8 cellular contexts compared by ENCODE assay signal in the genomic region with DNA sequence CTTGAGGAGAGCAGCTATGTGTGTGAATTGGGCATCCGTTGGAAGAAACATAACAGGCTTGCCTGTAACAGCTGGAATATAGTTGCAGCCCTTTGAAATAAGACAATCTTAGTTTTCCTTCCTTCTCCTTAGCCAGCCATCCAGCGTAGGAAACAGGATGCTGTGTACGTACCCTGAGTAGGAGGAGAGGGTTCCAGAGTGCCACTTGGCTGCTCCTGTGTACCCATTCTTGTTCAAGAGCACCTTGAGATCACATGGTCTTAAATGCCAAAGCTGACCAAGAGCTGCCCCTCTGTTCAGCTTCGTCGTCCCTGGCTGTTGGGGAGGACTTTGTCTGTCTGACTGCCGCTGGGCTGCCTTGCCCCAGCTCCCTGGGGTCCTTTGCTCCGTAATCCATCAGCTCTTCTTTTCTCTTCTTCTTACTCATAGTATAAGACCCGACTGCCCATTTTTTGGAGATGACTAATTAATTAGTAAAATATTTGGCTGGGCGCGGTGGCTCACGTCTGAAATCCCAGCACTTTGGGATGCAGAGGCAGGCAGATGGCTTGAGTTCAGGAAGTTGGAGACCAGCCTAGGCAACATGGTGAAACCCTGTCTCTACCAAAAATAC. TPM values are rescaled to one million over a fixed set of nuclear protein-coding genes. Genes with fewer than 3 reads are reported as not detected.
DNase-seq lines count a peak whose midpoint lies in the region; ATAC-seq and TF ChIP-seq lines count a peak whose summit lies in the region.

No MANE protein-coding gene starts in this region.

- no peak for TF ChIP-seq POLR2A in transverse colon (IDR thresholded peaks at IDR 0.05)

- no peaks in the 10 kb centered on the region for H3K9me3 Mint-ChIP-seq in activated naive CD8-positive, alpha-beta T cell treated with anti-CD3 and anti-CD28 coated beads, Interleukin-2, amount 50 U/mL, for 24 hours
- no peaks in the 10 kb centered on the region for H3K9me3 Mint-ChIP-seq in activated naive CD8-positive, alpha-beta T cell treated with anti-CD3 and anti-CD28 coated beads for 36 hours
- H3K9me3 Mint-ChIP-seq in activated naive CD4-positive, alpha-beta T cell treated with anti-CD3 and anti-CD28 coated beads for 36 hours, result no peaks in the 10 kb centered on the region

- H3K9me3 ChIP-seq in transverse colon, result no peaks in the 10 kb centered on the region

- intact Hi-C loops in transverse colon (cut with DNase I; ENCODE audit: low total_unique reads), result loop anchor here (5.0 kb wide), 1 partner anchor 49 kb away; the partner anchor contains the start of gene RREB1
- intact Hi-C loops in activated naive CD4-positive, alpha-beta T cell treated with anti-CD3 and anti-CD28 coated beads for 36 hours (cut with micrococcal nuclease), result no loop called here

- no peak for TF ChIP-seq CTCF in transverse colon (IDR thresholded peaks at IDR 0.05)

- no peak overlapping the region for H3K4me3 ChIP-seq in transverse colon

- H3K27ac ChIP-seq in transverse colon, result peak overlapping the region; percentile 52 to 66 (median 60)

- peak overlapping the region; percentile 55 for H3K27ac Mint-ChIP-seq in activated naive CD8-positive, alpha-beta T cell treated with anti-CD3 and anti-CD28 coated beads, Interleukin-2, amount 50 U/mL, for 24 hours
- no peak overlapping the region for H3K27ac Mint-ChIP-seq in activated naive CD8-positive, alpha-beta T cell treated with anti-CD3 and anti-CD28 coated beads for 36 hours
- no peak overlapping the region for H3K27ac Mint-ChIP-seq in activated naive CD4-positive, alpha-beta T cell treated with anti-CD3 and anti-CD28 coated beads for 36 hours

- H3K36me3 ChIP-seq in transverse colon, result no peaks in the 10 kb centered on the region

- no peaks in the 10 kb centered on the region for H3K27me3 ChIP-seq in transverse colon

- H3K36me3 Mint-ChIP-seq in activated naive CD8-positive, alpha-beta T cell treated with anti-CD3 and anti-CD28 coated beads, Interleukin-2, amount 50 U/mL, for 24 hours (ENCODE audit: low read depth), result peaks cover 9% of the 10 kb centered on the region
- H3K36me3 Mint-ChIP-seq in activated naive CD8-positive, alpha-beta T cell treated with anti-CD3 and anti-CD28 coated beads for 36 hours, result peaks cover 11% of the 10 kb centered on the region
- H3K36me3 Mint-ChIP-seq in activated naive CD4-positive, alpha-beta T cell treated with anti-CD3 and anti-CD28 coated beads for 36 hours (ENCODE audit: low read depth), result peaks cover 2% of the 10 kb centered on the region

- WGBS in transverse colon (ENCODE audit: low coverage in 1 of 2), 2 donors, result 74 to 80% methylated on average over 2 to 11 of the region's 11 CpGs

- in situ Hi-C loops in transverse colon (cut with MboI; ENCODE audit: low pct_ligation_motif_present in 1 of 4, low pct_unique_long_range_greater_than_20kb in 1 of 4, low sequenced_read_pairs in 3 of 4), result no loop called here

- CTCF ChIA-PET in activated naive CD4-positive, alpha-beta T cell treated with anti-CD3 and anti-CD28 coated beads for 36 hours (lab: Charles Lee), result interaction anchor here (1.2 kb wide), 1 partner anchor 10 kb away, joined by 4 read pairs; no protein-coding TSS in a partner anchor

- no peak overlapping the region for H3K4me3 Mint-ChIP-seq in activated naive CD8-positive, alpha-beta T cell treated with anti-CD3 and anti-CD28 coated beads, Interleukin-2, amount 50 U/mL, for 24 hours
- H3K4me3 Mint-ChIP-seq in activated naive CD8-positive, alpha-beta T cell treated with anti-CD3 and anti-CD28 coated beads for 36 hours, result no peak overlapping the region
- no peak overlapping the region for H3K4me3 Mint-ChIP-seq in activated naive CD4-positive, alpha-beta T cell treated with anti-CD3 and anti-CD28 coated beads for 36 hours

- H3K27me3 Mint-ChIP-seq in activated naive CD8-positive, alpha-beta T cell treated with anti-CD3 and anti-CD28 coated beads, Interleukin-2, amount 50 U/mL, for 24 hours, result no peaks in the 10 kb centered on the region
- H3K27me3 Mint-ChIP-seq in activated naive CD8-positive, alpha-beta T cell treated with anti-CD3 and anti-CD28 coated beads for 36 hours, result no peaks in the 10 kb centered on the region
- H3K27me3 Mint-ChIP-seq in activated naive CD4-positive, alpha-beta T cell treated with anti-CD3 and anti-CD28 coated beads for 36 hours (ENCODE audit: low read depth), result no peaks in the 10 kb centered on the region

- H3K4me1 ChIP-seq in transverse colon, result peaks cover 50 to 98% (median 69%) of the 10 kb centered on the region in 4 donors

- no peak for ATAC-seq in activated naive CD8-positive, alpha-beta T cell treated with anti-CD3 and anti-CD28 coated beads, Interleukin-2, amount 50 U/mL, for 24 hours
- no peak for ATAC-seq in HG03280 (IDR thresholded peaks at IDR 0.05; ENCODE audit: unreplicated experiment)

- no peak for TF ChIP-seq EP300 in transverse colon (IDR thresholded peaks at IDR 0.05; ENCODE audit: low read depth)

- no peak for DNase-seq in activated naive CD8-positive, alpha-beta T cell treated with anti-CD3 and anti-CD28 coated beads, Interleukin-2, amount 50 U/mL, for 24 hours
- no peak for DNase-seq in activated naive CD8-positive, alpha-beta T cell treated with anti-CD3 and anti-CD28 coated beads for 36 hours
- DNase-seq in T1000 (lab: John Stamatoyannopoulos, UW) (peak; percentile 15), kidney tubule cell (ENCODE audit: low spot score) (peak; percentile 73), transverse colon (no peak), DMS153 treated with DMSO at 0.1 percent for 48 hours (lab: John Stamatoyannopoulos, UW; ENCODE audit: unreplicated experiment) (no peak)
- no peak for DNase-seq in activated naive CD4-positive, alpha-beta T cell treated with anti-CD3 and anti-CD28 coated beads for 36 hours

- H3K4me1 Mint-ChIP-seq in activated naive CD8-positive, alpha-beta T cell treated with anti-CD3 and anti-CD28 coated beads, Interleukin-2, amount 50 U/mL, for 24 hours, result peaks cover 87% of the 10 kb centered on the region
- peaks cover 70% of the 10 kb centered on the region for H3K4me1 Mint-ChIP-seq in activated naive CD8-positive, alpha-beta T cell treated with anti-CD3 and anti-CD28 coated beads for 36 hours
- H3K4me1 Mint-ChIP-seq in activated naive CD4-positive, alpha-beta T cell treated with anti-CD3 and anti-CD28 coated beads for 36 hours (ENCODE audit: low read depth), result peaks cover 87% of the 10 kb centered on the region

RNA-seq across cellular contexts. Expression of gene RREB1, which starts 49.0 kb away (rescaled TPM):
- 10 to 100 TPM; 17.4 to 18.5 TPM for total RNA-seq in activated naive CD8-positive, alpha-beta T cell treated with anti-CD3 and anti-CD28 coated beads for 36 hours
- 100 to 1,000 TPM in 2 of 4 donors, 10 to 100 TPM in 2; 73.9 to 214 (median 107) TPM for total RNA-seq in transverse colon
- total RNA-seq in activated naive CD4-positive, alpha-beta T cell treated with anti-CD3 and anti-CD28 coated beads for 36 hours, result 10 to 100 TPM; 10.8 to 12.2 TPM

Comparison
In these comparisons a context has a peak if more than half of its experiments do, and no peak if none do; other contexts are left out.
1. DNase-seq: peak in T1000 (single experiment) and kidney tubule cell (single experiment); none in activated naive CD8-positive, alpha-beta T cell treated with anti-CD3 and anti-CD28 coated beads, Interleukin-2, amount 50 U/mL, for 24 hours (single experiment), activated naive CD8-positive, alpha-beta T cell treated with anti-CD3 and anti-CD28 coated beads for 36 hours (single experiment), transverse colon (single experiment), DMS153 treated with DMSO at 0.1 percent for 48 hours (single experiment) and activated naive CD4-positive, alpha-beta T cell treated with anti-CD3 and anti-CD28 coated beads for 36 hours (single experiment).